ENCODE assay signal across 1 cellular context in genomic region chr5:71011194-71011792, GRCh38.
A peak's percentile ranks its signal among the peaks of the same experiment; 100 is the strongest.
TF ChIP-seq lines count a peak whose summit lies in the region.

No MANE protein-coding gene starts in this region.

TF ChIP-seq in HepG2, 621 proteins besides CTCF, POLR2A, EP300 and RAD21 (continued from another document and continues in another):
- no peak for TF ChIP-seq ZNF609 (CRISPR knock-in tag; IDR thresholded peaks at IDR 0.05; ENCODE audit: borderline replicate concordance)
- TF ChIP-seq SNAPC2 (CRISPR knock-in tag; IDR thresholded peaks at IDR 0.05), result no peak
- no peak for TF ChIP-seq RFXANK (CRISPR knock-in tag; IDR thresholded peaks at IDR 0.05)
- TF ChIP-seq ZNF883 (CRISPR knock-in tag; IDR thresholded peaks at IDR 0.05; ENCODE audit: not compliant biosample characterization), result no peak
- TF ChIP-seq NFKBIZ (CRISPR knock-in tag; IDR thresholded peaks at IDR 0.05), result no peak
- no peak for TF ChIP-seq ZNF232 (CRISPR knock-in tag; IDR thresholded peaks at IDR 0.05; ENCODE audit: borderline replicate concordance)
- TF ChIP-seq CHD2 (IDR thresholded peaks at IDR 0.05; ENCODE audit: low read depth, low read length), result no peak
- no peak for TF ChIP-seq ATF2 (CRISPR knock-in tag; IDR thresholded peaks at IDR 0.05)
- no peak for TF ChIP-seq ZSCAN30 (CRISPR knock-in tag; IDR thresholded peaks at IDR 0.05)
- no peak for TF ChIP-seq ZHX1 (CRISPR knock-in tag; IDR thresholded peaks at IDR 0.05; ENCODE audit: low read depth)
- TF ChIP-seq, protein P1, sequence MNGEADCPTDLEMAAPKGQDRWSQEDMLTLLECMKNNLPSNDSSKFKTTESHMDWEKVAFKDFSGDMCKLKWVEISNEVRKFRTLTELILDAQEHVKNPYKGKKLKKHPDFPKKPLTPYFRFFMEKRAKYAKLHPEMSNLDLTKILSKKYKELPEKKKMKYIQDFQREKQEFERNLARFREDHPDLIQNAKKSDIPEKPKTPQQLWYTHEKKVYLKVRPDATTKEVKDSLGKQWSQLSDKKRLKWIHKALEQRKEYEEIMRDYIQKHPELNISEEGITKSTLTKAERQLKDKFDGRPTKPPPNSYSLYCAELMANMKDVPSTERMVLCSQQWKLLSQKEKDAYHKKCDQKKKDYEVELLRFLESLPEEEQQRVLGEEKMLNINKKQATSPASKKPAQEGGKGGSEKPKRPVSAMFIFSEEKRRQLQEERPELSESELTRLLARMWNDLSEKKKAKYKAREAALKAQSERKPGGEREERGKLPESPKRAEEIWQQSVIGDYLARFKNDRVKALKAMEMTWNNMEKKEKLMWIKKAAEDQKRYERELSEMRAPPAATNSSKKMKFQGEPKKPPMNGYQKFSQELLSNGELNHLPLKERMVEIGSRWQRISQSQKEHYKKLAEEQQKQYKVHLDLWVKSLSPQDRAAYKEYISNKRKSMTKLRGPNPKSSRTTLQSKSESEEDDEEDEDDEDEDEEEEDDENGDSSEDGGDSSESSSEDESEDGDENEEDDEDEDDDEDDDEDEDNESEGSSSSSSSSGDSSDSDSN (CRISPR knock-in tag; IDR thresholded peaks at IDR 0.05), result no peak
- no peak for TF ChIP-seq ZNF18 (CRISPR knock-in tag; IDR thresholded peaks at IDR 0.05; ENCODE audit: insufficient replicate concordance)
- TF ChIP-seq, protein P2, sequence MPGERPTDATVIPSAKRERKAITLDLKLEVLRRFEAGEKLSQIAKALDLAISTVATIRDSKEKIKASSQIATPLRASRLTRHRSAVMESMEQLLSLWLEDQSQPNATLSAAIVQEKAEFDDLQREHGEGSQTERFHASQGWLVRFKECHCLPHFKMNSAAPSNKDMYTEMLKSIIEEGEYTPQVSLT (CRISPR knock-in tag; IDR thresholded peaks at IDR 0.05; ENCODE audit: borderline replicate concordance, low read depth), result no peak
- no peak for TF ChIP-seq ZNF691 (CRISPR knock-in tag; IDR thresholded peaks at IDR 0.05; ENCODE audit: borderline replicate concordance, low read depth)
- TF ChIP-seq, protein P3, sequence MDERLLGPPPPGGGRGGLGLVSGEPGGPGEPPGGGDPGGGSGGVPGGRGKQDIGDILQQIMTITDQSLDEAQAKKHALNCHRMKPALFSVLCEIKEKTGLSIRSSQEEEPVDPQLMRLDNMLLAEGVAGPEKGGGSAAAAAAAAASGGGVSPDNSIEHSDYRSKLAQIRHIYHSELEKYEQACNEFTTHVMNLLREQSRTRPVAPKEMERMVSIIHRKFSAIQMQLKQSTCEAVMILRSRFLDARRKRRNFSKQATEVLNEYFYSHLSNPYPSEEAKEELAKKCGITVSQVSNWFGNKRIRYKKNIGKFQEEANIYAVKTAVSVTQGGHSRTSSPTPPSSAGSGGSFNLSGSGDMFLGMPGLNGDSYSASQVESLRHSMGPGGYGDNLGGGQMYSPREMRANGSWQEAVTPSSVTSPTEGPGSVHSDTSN (CRISPR knock-in tag; IDR thresholded peaks at IDR 0.05), result no peak
- TF ChIP-seq ZGPAT (CRISPR knock-in tag; IDR thresholded peaks at IDR 0.05), result no peak
- TF ChIP-seq SRY (CRISPR knock-in tag; IDR thresholded peaks at IDR 0.05), result no peak
- TF ChIP-seq ZNF451 (CRISPR knock-in tag; IDR thresholded peaks at IDR 0.05), result no peak
- no peak for TF ChIP-seq KDM1A (CRISPR knock-in tag; IDR thresholded peaks at IDR 0.05)
- no peak for TF ChIP-seq ZNF557 (CRISPR knock-in tag; IDR thresholded peaks at IDR 0.05)
- TF ChIP-seq, protein P4, sequence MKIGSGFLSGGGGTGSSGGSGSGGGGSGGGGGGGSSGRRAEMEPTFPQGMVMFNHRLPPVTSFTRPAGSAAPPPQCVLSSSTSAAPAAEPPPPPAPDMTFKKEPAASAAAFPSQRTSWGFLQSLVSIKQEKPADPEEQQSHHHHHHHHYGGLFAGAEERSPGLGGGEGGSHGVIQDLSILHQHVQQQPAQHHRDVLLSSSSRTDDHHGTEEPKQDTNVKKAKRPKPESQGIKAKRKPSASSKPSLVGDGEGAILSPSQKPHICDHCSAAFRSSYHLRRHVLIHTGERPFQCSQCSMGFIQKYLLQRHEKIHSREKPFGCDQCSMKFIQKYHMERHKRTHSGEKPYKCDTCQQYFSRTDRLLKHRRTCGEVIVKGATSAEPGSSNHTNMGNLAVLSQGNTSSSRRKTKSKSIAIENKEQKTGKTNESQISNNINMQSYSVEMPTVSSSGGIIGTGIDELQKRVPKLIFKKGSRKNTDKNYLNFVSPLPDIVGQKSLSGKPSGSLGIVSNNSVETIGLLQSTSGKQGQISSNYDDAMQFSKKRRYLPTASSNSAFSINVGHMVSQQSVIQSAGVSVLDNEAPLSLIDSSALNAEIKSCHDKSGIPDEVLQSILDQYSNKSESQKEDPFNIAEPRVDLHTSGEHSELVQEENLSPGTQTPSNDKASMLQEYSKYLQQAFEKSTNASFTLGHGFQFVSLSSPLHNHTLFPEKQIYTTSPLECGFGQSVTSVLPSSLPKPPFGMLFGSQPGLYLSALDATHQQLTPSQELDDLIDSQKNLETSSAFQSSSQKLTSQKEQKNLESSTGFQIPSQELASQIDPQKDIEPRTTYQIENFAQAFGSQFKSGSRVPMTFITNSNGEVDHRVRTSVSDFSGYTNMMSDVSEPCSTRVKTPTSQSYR (CRISPR knock-in tag; IDR thresholded peaks at IDR 0.05; ENCODE audit: borderline replicate concordance), result peak; percentile 13; the same call in 1 of the 2 replicates
- TF ChIP-seq ZIK1 (CRISPR knock-in tag; IDR thresholded peaks at IDR 0.05; ENCODE audit: borderline replicate concordance, low read depth), result no peak
- TF ChIP-seq NR2F6 (IDR thresholded peaks at IDR 0.05), result peak; percentile 54
- peak; percentile 43; the same call in 1 of the 2 replicates for TF ChIP-seq NR2F6 (CRISPR knock-in tag; IDR thresholded peaks at IDR 0.05)
- no peak for TF ChIP-seq ZNF674 (CRISPR knock-in tag; IDR thresholded peaks at IDR 0.05; ENCODE audit: low read depth)
- TF ChIP-seq NCOA2 (CRISPR knock-in tag; IDR thresholded peaks at IDR 0.05), result no peak
- no peak for TF ChIP-seq SOX13 (IDR thresholded peaks at IDR 0.05)
- TF ChIP-seq SOX13 (CRISPR knock-in tag; conservative IDR thresholded peaks at IDR 0.05 in 1 of 2, IDR thresholded peaks at IDR 0.05 in 1 of 2), result peak in 1 of 2 experiments; percentile 29; a peak in 1 of 4 replicates
- TF ChIP-seq ZBTB43 (CRISPR knock-in tag; conservative IDR thresholded peaks at IDR 0.05), result no peak
- TF ChIP-seq MYPOP (CRISPR knock-in tag; IDR thresholded peaks at IDR 0.05), result 0 out of 2 replicates have a peak, but pooled peaks have one; percentile 25
- TF ChIP-seq ZNF598 (CRISPR knock-in tag; IDR thresholded peaks at IDR 0.05; ENCODE audit: borderline replicate concordance), result no peak
- no peak for TF ChIP-seq KAT7 (CRISPR knock-in tag; IDR thresholded peaks at IDR 0.05; ENCODE audit: borderline replicate concordance)
